8 cellular contexts compared by ENCODE assay signal in genomic region chr16:29318575-29318974, GRCh38.
DNase-seq lines count a peak whose midpoint lies in the region; ATAC-seq and TF ChIP-seq lines count a peak whose summit lies in the region.
"Not testable (repeated sequence)": the region's sequence is repeated elsewhere in the genome, so short reads cannot be mapped to it uniquely, and the experiment has no call there.

No MANE protein-coding gene starts in this region.

- ATAC-seq in IMR-90 (ENCODE audit: low read depth), result peak; percentile 85

- not testable (repeated sequence) for H3K27me3 ChIP-seq in BLaER1; IMR-90 (ENCODE audit: control insufficient read depth, insufficient read depth, low read length); osteoblast (ENCODE audit: insufficient read depth, low read length); transverse colon

- not testable (repeated sequence) for H3K36me3 Mint-ChIP-seq in activated naive CD4-positive, alpha-beta T cell treated with anti-CD3 and anti-CD28 coated beads for 36 hours (ENCODE audit: low read depth)
- H3K36me3 Mint-ChIP-seq in immature natural killer cell, result peaks cover 0 to 16% (median 7%) of the 10 kb centered on the region in 3 donors

- TF ChIP-seq EP300 in transverse colon (IDR thresholded peaks at IDR 0.05; ENCODE audit: low read depth), result not testable (repeated sequence)

- H3K56ac ChIP-seq in IMR-90 (ENCODE audit: extremely low read depth, insufficient read depth, low read length), result peak overlapping the region; percentile 60; the same call in 1 of the 2 replicates

- in situ Hi-C loops in IMR-90 (cut with MboI; ENCODE audit: low sequenced_read_pairs); transverse colon (cut with MboI; ENCODE audit: low pct_ligation_motif_present in 1 of 4, low pct_unique_long_range_greater_than_20kb in 1 of 4, low sequenced_read_pairs in 3 of 4): not testable (repeated sequence)

- peak; percentile 32; the same call in 1 of the 2 replicates for TF ChIP-seq RAD21 in IMR-90 (IDR thresholded peaks at IDR 0.05; ENCODE audit: low read length)

- peak overlapping the region; percentile 89 for H2BK20ac ChIP-seq in IMR-90 (ENCODE audit: low read depth, low read length)

- H3K9ac ChIP-seq in BLaER1, result not testable (repeated sequence)
- H3K9ac ChIP-seq in IMR-90 (ENCODE audit: low read depth, low read length), result peak overlapping the region; percentile 57; the same call in 1 of the 2 replicates

- peak overlapping the region; percentile 62 for H3K23ac ChIP-seq in IMR-90 (ENCODE audit: low read depth, low read length)

- H3K27me3 Mint-ChIP-seq in activated naive CD4-positive, alpha-beta T cell treated with anti-CD3 and anti-CD28 coated beads for 36 hours (ENCODE audit: low read depth); immature natural killer cell (ENCODE audit: low read depth in 3 of 3): not testable (repeated sequence)

- BruUV-seq in IMR-90 (replicated peaks; lab: Mats Ljungman, UMichigan), result not testable (repeated sequence)

- peak overlapping the region; percentile 80; the same call in 1 of the 3 replicates for H2BK15ac ChIP-seq in IMR-90 (ENCODE audit: low read depth, low read length)

- H2AK5ac ChIP-seq in IMR-90 (ENCODE audit: low read depth, low read length), result peak overlapping the region; percentile 49

- peak overlapping the region; percentile 90 for H4K5ac ChIP-seq in IMR-90 (ENCODE audit: low read depth, low read length)

- dilution Hi-C loops in IMR-90 (cut with HindIII; ENCODE audit: low sequenced_read_pairs, unreplicated experiment), result not testable (repeated sequence)

- not testable (repeated sequence) for H3K79me2 ChIP-seq in osteoblast (ENCODE audit: insufficient read depth, low read length)

- not testable (repeated sequence) for H3K4me1 Mint-ChIP-seq in activated naive CD4-positive, alpha-beta T cell treated with anti-CD3 and anti-CD28 coated beads for 36 hours (ENCODE audit: low read depth)
- H3K4me1 Mint-ChIP-seq in immature natural killer cell, result peaks cover 6 to 11% of the 10 kb centered on the region in 2 donors

- H2AFZ ChIP-seq in IMR-90 (replicated peaks; ENCODE audit: low read length, poor library complexity); osteoblast (ENCODE audit: low read length): not testable (repeated sequence)

- not testable (repeated sequence) for H3K9me3 ChIP-seq in BLaER1; IMR-90 (ENCODE audit: control insufficient read depth, insufficient read depth, low read length); osteoblast (ENCODE audit: low read depth, low read length); transverse colon

- H3K36me3 ChIP-seq in BLaER1; IMR-90 (ENCODE audit: control insufficient read depth, insufficient read depth, low read length); osteoblast (ENCODE audit: insufficient read depth, low read length); transverse colon: not testable (repeated sequence)

- H3K14ac ChIP-seq in IMR-90 (replicated peaks; ENCODE audit: low read depth, low read length), result peak overlapping the region; percentile 73

- H4K20me1 ChIP-seq in BLaER1; IMR-90 (ENCODE audit: insufficient read depth, low read length); osteoblast (ENCODE audit: insufficient read depth, low read length): not testable (repeated sequence)

- H2BK120ac ChIP-seq in IMR-90 (ENCODE audit: low read depth, low read length), result peak overlapping the region; percentile 91

- not testable (repeated sequence) for H3K27ac ChIP-seq in BLaER1, transverse colon
- H3K27ac ChIP-seq in IMR-90 (ENCODE audit: insufficient read depth, low read length) (peak overlapping the region; percentile 83), osteoblast (ENCODE audit: low read depth, low read length) (peak overlapping the region; percentile 60)

- TF ChIP-seq CTCF in IMR-90 (conservative IDR thresholded peaks at IDR 0.05; ENCODE audit: low read depth, low read length), result peak; percentile 33
- TF ChIP-seq CTCF in epithelial cell of esophagus (IDR thresholded peaks at IDR 0.05; ENCODE audit: insufficient read depth, low read depth, low read length, missing control alignments); transverse colon (IDR thresholded peaks at IDR 0.05): not testable (repeated sequence)
- TF ChIP-seq CTCF in osteoblast (IDR thresholded peaks at IDR 0.05; ENCODE audit: extremely low read depth, low read depth, low read length), result peak; percentile 18

- peak overlapping the region; percentile 26 for H3K4me2 ChIP-seq in BLaER1
- H3K4me2 ChIP-seq in IMR-90 (ENCODE audit: low read depth, low read length), result peak overlapping the region; percentile 65; the same call in 1 of the 2 replicates
- H3K4me2 ChIP-seq in osteoblast (ENCODE audit: insufficient read depth, low read length), result peak overlapping the region; percentile 57

- WGBS in IMR-90 (ENCODE audit: extremely low coverage in 2 of 2, insufficient read length in 1 of 2), 2 experiments, result 10% methylated on average over 2 of the region's 9 CpGs; no CpG with 5 or more reads in 1 of the 2 experiments
- WGBS in transverse colon (ENCODE audit: low coverage in 1 of 2), 2 donors, result 60 to 76% methylated on average over 3 to 9 of the region's 9 CpGs

- H3K9me1 ChIP-seq in IMR-90 (ENCODE audit: insufficient read depth, low read length), result peaks cover 10% of the 10 kb centered on the region; the same call in 1 of the 2 replicates

- H2AK9ac ChIP-seq in IMR-90 (replicated peaks; ENCODE audit: low read depth, low read length, poor library complexity), result not testable (repeated sequence)

- POLR2A ChIA-PET in IMR-90 (lab: Charles Lee; ENCODE audit: unreplicated experiment), result not testable (repeated sequence)

- peak overlapping the region; percentile 87; the same call in 1 of the 2 replicates for H3K18ac ChIP-seq in IMR-90 (ENCODE audit: low read depth, low read length)

- CTCF ChIA-PET in IMR-90 (lab: Yijun Ruan, JAX), result interaction anchor here (0.6 kb wide), 1 partner anchor 23 kb away, joined by 3 read pairs; no protein-coding TSS in a partner anchor
- CTCF ChIA-PET in activated naive CD4-positive, alpha-beta T cell treated with anti-CD3 and anti-CD28 coated beads for 36 hours (lab: Charles Lee), result not testable (repeated sequence)

- intact Hi-C loops in IMR-90 (cut with micrococcal nuclease); activated naive CD4-positive, alpha-beta T cell treated with anti-CD3 and anti-CD28 coated beads for 36 hours (cut with micrococcal nuclease); transverse colon (cut with DNase I; ENCODE audit: low total_unique reads): not testable (repeated sequence)

- peak overlapping the region; percentile 82 for H3K4ac ChIP-seq in IMR-90 (ENCODE audit: low read depth, low read length)

- H3K9me3 Mint-ChIP-seq in activated naive CD4-positive, alpha-beta T cell treated with anti-CD3 and anti-CD28 coated beads for 36 hours; immature natural killer cell: not testable (repeated sequence)

- TF ChIP-seq POLR2A in IMR-90 (IDR thresholded peaks at IDR 0.05; ENCODE audit: low read depth, low read length); transverse colon (IDR thresholded peaks at IDR 0.05): not testable (repeated sequence)

- H3K79me1 ChIP-seq in IMR-90 (ENCODE audit: low read depth in 1 of 2, low read length in 2 of 2), result peaks cover 0 to 12% of the 10 kb centered on the region in 2 experiments; a peak in 2 of 4 replicates

- DNase-seq in IMR-90 (peak; percentile 76), SIG-M5 (lab: John Stamatoyannopoulos, UW) (peak; percentile 60), epithelial cell of esophagus (ENCODE audit: low read depth) (peak; percentile 47), osteoblast (ENCODE audit: insufficient read length, low spot score, missing footprints) (peak; percentile 89), transverse colon (peak; percentile 25)
- DNase-seq in activated naive CD4-positive, alpha-beta T cell treated with anti-CD3 and anti-CD28 coated beads for 36 hours, result peak; percentile 39
- not testable (repeated sequence) for DNase-seq in immature natural killer cell

- H3K4me3 Mint-ChIP-seq in activated naive CD4-positive, alpha-beta T cell treated with anti-CD3 and anti-CD28 coated beads for 36 hours; immature natural killer cell: not testable (repeated sequence)

- peak overlapping the region; percentile 78 for H4K91ac ChIP-seq in IMR-90 (ENCODE audit: insufficient read depth, low read depth, low read length)

- not testable (repeated sequence) for H3K27ac Mint-ChIP-seq in activated naive CD4-positive, alpha-beta T cell treated with anti-CD3 and anti-CD28 coated beads for 36 hours
- peak overlapping the region in 4 of 6 donors; percentile 12 to 80 (median 49) for H3K27ac Mint-ChIP-seq in immature natural killer cell

- H3K4me3 ChIP-seq in BLaER1; IMR-90 (ENCODE audit: insufficient read depth, low read depth, low read length); epithelial cell of esophagus (ENCODE audit: low read length); osteoblast (ENCODE audit: insufficient read depth, low read length); transverse colon: not testable (repeated sequence)

- H3K4me1 ChIP-seq in BLaER1 (peaks cover 15% of the 10 kb centered on the region), IMR-90 (ENCODE audit: control insufficient read depth, insufficient read depth, low read length) (peaks cover 17% of the 10 kb centered on the region; the same call in 1 of the 2 replicates), osteoblast (ENCODE audit: insufficient read depth, low read length) (peaks cover 11% of the 10 kb centered on the region)
- H3K4me1 ChIP-seq in transverse colon, result not testable (repeated sequence)

- peak overlapping the region; percentile 57 to 81 for H4K8ac ChIP-seq in IMR-90 (ENCODE audit: low read depth in 2 of 2, low read length in 2 of 2)

- peak overlapping the region; percentile 61 for H2BK5ac ChIP-seq in IMR-90 (ENCODE audit: low read depth, low read length, poor library complexity, severe bottlenecking)

TF ChIP-seq in IMR-90, 13 proteins besides CTCF, POLR2A, EP300 and RAD21:
- TF ChIP-seq SMC3 (IDR thresholded peaks at IDR 0.05; ENCODE audit: low read depth, low read length), result peak; percentile 33; the same call in 1 of the 2 replicates
- TF ChIP-seq FOS (IDR thresholded peaks at IDR 0.05; ENCODE audit: low read depth, low read length), result peak; percentile 45; the same call in 1 of the 2 replicates
- TF ChIP-seq CEBPB (IDR thresholded peaks at IDR 0.05; ENCODE audit: low read depth, low read length), result peak; percentile 86
